1 cellular context compared by ENCODE assay signal in the genomic region with DNA sequence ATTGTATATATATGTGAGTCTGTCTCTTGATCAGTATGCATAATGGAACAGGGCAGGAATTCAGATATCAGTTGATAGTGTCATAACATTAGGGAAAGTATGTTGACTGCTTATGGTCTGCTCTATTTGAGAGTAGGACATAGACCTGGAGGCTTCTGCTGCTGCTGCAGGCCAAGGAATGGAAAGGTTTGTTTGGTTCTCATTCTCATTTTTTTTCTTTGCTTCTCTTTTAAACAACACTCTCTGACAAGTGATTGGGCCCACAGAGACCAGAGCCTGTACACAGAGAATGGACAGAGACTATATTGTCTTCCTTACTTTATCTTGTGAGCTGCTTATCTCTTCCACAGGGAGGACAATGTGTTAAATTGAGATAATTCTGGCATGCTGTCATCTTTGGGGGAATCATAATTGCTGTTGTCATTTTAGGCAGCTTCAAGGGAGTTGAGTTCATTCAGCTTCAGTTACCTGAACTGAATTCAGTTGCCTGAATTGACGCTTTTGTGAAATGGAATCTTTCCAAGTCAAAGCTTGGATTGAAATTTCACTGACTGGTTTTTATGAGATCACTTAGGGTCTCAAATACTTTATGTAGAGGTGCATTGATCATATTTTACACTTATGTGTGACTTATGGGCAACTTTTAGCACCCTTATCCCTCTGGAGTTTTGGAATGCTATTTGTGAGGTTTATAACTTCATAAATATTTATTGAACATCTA.
TF ChIP-seq lines count a peak whose summit lies in the region.

No MANE protein-coding gene starts in this region.

TF ChIP-seq in K562, 482 proteins besides CTCF, POLR2A, EP300 and RAD21 (continued from another document and continues in another):
- TF ChIP-seq, protein P1, sequence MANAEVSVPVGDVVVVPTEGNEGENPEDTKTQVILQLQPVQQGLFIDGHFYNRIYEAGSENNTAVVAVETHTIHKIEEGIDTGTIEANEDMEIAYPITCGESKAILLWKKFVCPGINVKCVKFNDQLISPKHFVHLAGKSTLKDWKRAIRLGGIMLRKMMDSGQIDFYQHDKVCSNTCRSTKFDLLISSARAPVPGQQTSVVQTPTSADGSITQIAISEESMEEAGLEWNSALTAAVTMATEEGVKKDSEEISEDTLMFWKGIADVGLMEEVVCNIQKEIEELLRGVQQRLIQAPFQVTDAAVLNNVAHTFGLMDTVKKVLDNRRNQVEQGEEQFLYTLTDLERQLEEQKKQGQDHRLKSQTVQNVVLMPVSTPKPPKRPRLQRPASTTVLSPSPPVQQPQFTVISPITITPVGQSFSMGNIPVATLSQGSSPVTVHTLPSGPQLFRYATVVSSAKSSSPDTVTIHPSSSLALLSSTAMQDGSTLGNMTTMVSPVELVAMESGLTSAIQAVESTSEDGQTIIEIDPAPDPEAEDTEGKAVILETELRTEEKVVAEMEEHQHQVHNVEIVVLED (CRISPR knock-in tag; IDR thresholded peaks at IDR 0.05), result no peak
- TF ChIP-seq, protein P2, sequence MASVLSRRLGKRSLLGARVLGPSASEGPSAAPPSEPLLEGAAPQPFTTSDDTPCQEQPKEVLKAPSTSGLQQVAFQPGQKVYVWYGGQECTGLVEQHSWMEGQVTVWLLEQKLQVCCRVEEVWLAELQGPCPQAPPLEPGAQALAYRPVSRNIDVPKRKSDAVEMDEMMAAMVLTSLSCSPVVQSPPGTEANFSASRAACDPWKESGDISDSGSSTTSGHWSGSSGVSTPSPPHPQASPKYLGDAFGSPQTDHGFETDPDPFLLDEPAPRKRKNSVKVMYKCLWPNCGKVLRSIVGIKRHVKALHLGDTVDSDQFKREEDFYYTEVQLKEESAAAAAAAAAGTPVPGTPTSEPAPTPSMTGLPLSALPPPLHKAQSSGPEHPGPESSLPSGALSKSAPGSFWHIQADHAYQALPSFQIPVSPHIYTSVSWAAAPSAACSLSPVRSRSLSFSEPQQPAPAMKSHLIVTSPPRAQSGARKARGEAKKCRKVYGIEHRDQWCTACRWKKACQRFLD (CRISPR knock-in tag; IDR thresholded peaks at IDR 0.05), result no peak; the same call in 1 of the 2 replicates
- TF ChIP-seq SREBF1 (IDR thresholded peaks at IDR 0.05; ENCODE audit: borderline replicate concordance, low read depth, low read length), result no peak
- no peak for TF ChIP-seq BRCA1 (IDR thresholded peaks at IDR 0.05)
- TF ChIP-seq BRCA1 (CRISPR knock-in tag; IDR thresholded peaks at IDR 0.05), result no peak
- no peak for TF ChIP-seq MCM2 (IDR thresholded peaks at IDR 0.05; ENCODE audit: low read depth)
- TF ChIP-seq PHF21A (IDR thresholded peaks at IDR 0.05; ENCODE audit: borderline replicate concordance, low read depth), result no peak
- TF ChIP-seq ZNF766 (CRISPR knock-in tag; conservative IDR thresholded peaks at IDR 0.05), result peak; percentile 79
- TF ChIP-seq KLF10 (CRISPR knock-in tag; IDR thresholded peaks at IDR 0.05), result no peak
- TF ChIP-seq, protein P3, sequence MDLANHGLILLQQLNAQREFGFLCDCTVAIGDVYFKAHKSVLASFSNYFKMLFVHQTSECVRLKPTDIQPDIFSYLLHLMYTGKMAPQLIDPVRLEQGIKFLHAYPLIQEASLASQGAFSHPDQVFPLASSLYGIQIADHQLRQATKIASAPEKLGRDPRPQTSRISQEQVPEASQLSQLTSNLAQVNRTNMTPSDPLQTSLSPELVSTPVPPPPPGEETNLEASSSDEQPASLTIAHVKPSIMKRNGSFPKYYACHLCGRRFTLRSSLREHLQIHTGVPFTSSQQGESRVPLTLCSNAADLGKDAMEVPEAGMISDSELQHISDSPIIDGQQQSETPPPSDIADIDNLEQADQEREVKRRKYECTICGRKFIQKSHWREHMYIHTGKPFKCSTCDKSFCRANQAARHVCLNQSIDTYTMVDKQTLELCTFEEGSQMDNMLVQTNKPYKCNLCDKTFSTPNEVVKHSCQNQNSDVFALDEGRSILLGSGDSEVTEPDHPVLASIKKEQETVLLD (IDR thresholded peaks at IDR 0.05), result peak; percentile 88
- no peak for TF ChIP-seq XRCC4 (IDR thresholded peaks at IDR 0.05; ENCODE audit: extremely low read depth, insufficient read depth, insufficient read length)
- TF ChIP-seq, protein P4, sequence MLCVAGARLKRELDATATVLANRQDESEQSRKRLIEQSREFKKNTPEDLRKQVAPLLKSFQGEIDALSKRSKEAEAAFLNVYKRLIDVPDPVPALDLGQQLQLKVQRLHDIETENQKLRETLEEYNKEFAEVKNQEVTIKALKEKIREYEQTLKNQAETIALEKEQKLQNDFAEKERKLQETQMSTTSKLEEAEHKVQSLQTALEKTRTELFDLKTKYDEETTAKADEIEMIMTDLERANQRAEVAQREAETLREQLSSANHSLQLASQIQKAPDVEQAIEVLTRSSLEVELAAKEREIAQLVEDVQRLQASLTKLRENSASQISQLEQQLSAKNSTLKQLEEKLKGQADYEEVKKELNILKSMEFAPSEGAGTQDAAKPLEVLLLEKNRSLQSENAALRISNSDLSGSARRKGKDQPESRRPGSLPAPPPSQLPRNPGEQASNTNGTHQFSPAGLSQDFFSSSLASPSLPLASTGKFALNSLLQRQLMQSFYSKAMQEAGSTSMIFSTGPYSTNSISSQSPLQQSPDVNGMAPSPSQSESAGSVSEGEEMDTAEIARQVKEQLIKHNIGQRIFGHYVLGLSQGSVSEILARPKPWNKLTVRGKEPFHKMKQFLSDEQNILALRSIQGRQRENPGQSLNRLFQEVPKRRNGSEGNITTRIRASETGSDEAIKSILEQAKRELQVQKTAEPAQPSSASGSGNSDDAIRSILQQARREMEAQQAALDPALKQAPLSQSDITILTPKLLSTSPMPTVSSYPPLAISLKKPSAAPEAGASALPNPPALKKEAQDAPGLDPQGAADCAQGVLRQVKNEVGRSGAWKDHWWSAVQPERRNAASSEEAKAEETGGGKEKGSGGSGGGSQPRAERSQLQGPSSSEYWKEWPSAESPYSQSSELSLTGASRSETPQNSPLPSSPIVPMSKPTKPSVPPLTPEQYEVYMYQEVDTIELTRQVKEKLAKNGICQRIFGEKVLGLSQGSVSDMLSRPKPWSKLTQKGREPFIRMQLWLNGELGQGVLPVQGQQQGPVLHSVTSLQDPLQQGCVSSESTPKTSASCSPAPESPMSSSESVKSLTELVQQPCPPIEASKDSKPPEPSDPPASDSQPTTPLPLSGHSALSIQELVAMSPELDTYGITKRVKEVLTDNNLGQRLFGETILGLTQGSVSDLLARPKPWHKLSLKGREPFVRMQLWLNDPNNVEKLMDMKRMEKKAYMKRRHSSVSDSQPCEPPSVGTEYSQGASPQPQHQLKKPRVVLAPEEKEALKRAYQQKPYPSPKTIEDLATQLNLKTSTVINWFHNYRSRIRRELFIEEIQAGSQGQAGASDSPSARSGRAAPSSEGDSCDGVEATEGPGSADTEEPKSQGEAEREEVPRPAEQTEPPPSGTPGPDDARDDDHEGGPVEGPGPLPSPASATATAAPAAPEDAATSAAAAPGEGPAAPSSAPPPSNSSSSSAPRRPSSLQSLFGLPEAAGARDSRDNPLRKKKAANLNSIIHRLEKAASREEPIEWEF (CRISPR knock-in tag; IDR thresholded peaks at IDR 0.05), result peak; percentile 41; the same call in 1 of the 2 replicates
- no peak for TF ChIP-seq ZNF41 (CRISPR knock-in tag; conservative IDR thresholded peaks at IDR 0.05)
- no peak; the same call in 1 of the 2 replicates for TF ChIP-seq TEAD2 (tag; IDR thresholded peaks at IDR 0.05)
- no peak for TF ChIP-seq ZNF232 (CRISPR knock-in tag; IDR thresholded peaks at IDR 0.05)
- peak; percentile 33 for TF ChIP-seq RBBP5 (IDR thresholded peaks at IDR 0.05; ENCODE audit: borderline replicate concordance, insufficient read depth, low read length, poor library complexity, severe bottlenecking)
- TF ChIP-seq COPS2 (conservative IDR thresholded peaks at IDR 0.05), result no peak
- TF ChIP-seq ZNF324 (CRISPR knock-in tag; IDR thresholded peaks at IDR 0.05), result peak; percentile 44; the same call in 1 of the 2 replicates
- no peak for TF ChIP-seq PHF20 (IDR thresholded peaks at IDR 0.05; ENCODE audit: partially characterized antibody)
- TF ChIP-seq FOSL1 (tag; conservative IDR thresholded peaks at IDR 0.05), result peak; percentile 91
- TF ChIP-seq, protein P5, sequence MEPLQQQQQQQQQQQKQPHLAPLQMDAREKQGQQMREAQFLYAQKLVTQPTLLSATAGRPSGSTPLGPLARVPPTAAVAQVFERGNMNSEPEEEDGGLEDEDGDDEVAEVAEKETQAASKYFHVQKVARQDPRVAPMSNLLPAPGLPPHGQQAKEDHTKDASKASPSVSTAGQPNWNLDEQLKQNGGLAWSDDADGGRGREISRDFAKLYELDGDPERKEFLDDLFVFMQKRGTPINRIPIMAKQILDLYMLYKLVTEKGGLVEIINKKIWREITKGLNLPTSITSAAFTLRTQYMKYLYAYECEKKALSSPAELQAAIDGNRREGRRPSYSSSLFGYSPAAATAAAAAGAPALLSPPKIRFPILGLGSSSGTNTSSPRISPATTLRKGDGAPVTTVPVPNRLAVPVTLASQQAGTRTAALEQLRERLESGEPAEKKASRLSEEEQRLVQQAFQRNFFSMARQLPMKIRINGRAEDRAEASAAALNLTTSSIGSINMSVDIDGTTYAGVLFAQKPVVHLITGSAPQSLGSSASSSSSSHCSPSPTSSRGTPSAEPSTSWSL (CRISPR knock-in tag; IDR thresholded peaks at IDR 0.05; ENCODE audit: borderline replicate concordance), result no peak
- peak; percentile 100 for TF ChIP-seq SOX6 (IDR thresholded peaks at IDR 0.05)
- no peak for TF ChIP-seq CBFB (CRISPR knock-in tag; IDR thresholded peaks at IDR 0.05)
- TF ChIP-seq CEBPG (CRISPR knock-in tag; IDR thresholded peaks at IDR 0.05), result 0 out of 2 replicates have a peak, but pooled peaks have one; percentile 15
- TF ChIP-seq CEBPG (tag; conservative IDR thresholded peaks at IDR 0.05 in 1 of 2, IDR thresholded peaks at IDR 0.05 in 1 of 2), result no peak; a peak in 1 of 4 replicates
- TF ChIP-seq ZNF717 (CRISPR knock-in tag; IDR thresholded peaks at IDR 0.05), result no peak
- TF ChIP-seq, protein P6, sequence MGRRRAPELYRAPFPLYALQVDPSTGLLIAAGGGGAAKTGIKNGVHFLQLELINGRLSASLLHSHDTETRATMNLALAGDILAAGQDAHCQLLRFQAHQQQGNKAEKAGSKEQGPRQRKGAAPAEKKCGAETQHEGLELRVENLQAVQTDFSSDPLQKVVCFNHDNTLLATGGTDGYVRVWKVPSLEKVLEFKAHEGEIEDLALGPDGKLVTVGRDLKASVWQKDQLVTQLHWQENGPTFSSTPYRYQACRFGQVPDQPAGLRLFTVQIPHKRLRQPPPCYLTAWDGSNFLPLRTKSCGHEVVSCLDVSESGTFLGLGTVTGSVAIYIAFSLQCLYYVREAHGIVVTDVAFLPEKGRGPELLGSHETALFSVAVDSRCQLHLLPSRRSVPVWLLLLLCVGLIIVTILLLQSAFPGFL (CRISPR knock-in tag; IDR thresholded peaks at IDR 0.05), result no peak
- no peak for TF ChIP-seq ERF (CRISPR knock-in tag; IDR thresholded peaks at IDR 0.05)
- no peak for TF ChIP-seq PHTF2 (CRISPR knock-in tag; IDR thresholded peaks at IDR 0.05)
- peak; percentile 41; the same call in 1 of the 2 replicates for TF ChIP-seq RBFOX2 (IDR thresholded peaks at IDR 0.05; ENCODE audit: low read depth, low read length)
- TF ChIP-seq EHMT2 (IDR thresholded peaks at IDR 0.05), result no peak
- TF ChIP-seq TBL1XR1 (IDR thresholded peaks at IDR 0.05; ENCODE audit: low read length in 2 of 2), result peak; percentile 71 to 98; a peak in 3 of 4 replicates
- no peak for TF ChIP-seq EWSR1 (IDR thresholded peaks at IDR 0.05; ENCODE audit: borderline replicate concordance, low read depth, partially characterized antibody)
- TF ChIP-seq CEBPB (tag; IDR thresholded peaks at IDR 0.05), result no peak
- TF ChIP-seq ZFP30 (CRISPR knock-in tag; IDR thresholded peaks at IDR 0.05; ENCODE audit: borderline replicate concordance), result no peak
- peak; percentile 98 for TF ChIP-seq GATAD2B (IDR thresholded peaks at IDR 0.05; ENCODE audit: borderline replicate concordance)
- TF ChIP-seq, protein P7, sequence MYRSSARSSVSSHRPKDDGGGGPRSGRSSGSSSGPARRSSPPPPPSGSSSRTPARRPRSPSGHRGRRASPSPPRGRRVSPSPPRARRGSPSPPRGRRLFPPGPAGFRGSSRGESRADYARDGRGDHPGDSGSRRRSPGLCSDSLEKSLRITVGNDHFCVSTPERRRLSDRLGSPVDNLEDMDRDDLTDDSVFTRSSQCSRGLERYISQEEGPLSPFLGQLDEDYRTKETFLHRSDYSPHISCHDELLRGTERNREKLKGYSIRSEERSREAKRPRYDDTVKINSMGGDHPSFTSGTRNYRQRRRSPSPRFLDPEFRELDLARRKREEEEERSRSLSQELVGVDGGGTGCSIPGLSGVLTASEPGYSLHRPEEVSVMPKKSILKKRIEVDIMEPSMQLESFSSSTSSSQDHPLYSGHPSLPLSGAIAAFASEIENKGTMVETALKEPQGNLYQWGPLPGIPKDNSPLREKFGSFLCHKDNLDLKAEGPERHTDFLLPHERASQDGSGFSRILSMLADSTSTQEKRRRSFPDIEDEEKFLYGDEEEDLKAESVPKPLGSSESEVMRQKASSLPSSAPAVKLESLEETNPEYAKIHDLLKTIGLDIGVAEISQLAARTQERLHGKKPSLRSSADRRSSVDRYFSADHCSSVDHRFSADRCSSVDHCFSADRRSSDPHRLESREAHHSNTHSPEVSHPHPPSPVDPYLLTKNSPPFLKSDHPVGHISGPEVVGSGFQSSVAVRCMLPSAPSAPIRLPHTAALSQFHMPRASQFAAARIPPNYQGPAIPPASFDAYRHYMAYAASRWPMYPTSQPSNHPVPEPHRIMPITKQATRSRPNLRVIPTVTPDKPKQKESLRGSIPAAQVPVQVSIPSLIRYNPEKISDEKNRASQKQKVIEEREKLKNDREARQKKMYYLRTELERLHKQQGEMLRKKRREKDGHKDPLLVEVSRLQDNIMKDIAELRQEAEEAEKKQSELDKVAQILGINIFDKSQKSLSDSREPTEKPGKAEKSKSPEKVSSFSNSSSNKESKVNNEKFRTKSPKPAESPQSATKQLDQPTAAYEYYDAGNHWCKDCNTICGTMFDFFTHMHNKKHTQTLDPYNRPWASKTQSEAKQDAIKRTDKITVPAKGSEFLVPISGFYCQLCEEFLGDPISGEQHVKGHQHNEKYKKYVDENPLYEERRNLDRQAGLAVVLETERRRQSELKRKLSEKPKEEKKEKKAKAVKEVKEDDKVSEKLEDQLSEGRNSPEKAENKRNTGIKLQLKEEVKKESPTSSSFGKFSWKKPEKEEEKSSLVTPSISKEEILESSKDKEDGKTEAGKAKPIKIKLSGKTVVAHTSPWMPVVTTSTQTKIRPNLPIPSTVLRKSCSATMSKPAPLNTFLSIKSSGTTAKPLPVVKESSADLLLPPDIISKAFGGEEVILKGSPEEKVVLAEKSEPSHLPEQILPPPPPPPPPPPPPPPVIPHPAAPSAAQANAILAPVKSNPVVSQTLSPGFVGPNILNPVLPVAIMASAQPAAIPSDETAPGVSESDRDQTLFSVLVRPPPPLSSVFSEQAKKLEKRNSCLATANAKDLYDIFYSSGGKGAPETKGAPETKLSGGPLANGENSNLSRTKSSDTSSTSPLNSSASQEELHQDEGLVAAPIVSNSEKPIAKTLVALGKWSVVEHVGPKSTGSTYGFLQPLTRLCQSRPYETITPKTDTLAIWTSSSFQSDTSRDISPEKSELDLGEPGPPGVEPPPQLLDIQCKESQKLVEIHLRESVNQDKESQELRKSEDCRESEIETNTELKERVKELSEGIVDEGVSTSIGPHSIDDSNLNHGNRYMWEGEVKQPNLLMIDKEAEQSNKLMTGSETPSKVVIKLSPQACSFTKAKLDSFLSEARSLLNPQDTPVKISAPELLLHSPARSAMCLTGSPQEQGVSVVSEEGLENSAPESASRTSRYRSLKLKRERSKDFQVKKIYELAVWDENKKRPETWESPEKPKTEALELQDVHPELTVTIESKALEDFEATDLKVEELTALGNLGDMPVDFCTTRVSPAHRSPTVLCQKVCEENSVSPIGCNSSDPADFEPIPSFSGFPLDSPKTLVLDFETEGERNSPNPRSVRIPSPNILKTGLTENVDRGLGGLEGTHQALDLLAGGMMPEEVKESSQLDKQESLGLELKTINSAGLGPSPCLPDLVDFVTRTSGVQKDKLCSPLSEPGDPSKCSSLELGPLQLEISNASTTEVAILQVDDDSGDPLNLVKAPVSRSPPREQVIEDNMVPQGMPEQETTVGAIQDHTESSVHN (IDR thresholded peaks at IDR 0.05; ENCODE audit: borderline replicate concordance in 1 of 2, low read depth in 1 of 2), result peak in 1 of 2 experiments; percentile 77; a peak in 2 of 4 replicates
